16 cellular contexts compared by ENCODE assay signal in the genomic region with DNA sequence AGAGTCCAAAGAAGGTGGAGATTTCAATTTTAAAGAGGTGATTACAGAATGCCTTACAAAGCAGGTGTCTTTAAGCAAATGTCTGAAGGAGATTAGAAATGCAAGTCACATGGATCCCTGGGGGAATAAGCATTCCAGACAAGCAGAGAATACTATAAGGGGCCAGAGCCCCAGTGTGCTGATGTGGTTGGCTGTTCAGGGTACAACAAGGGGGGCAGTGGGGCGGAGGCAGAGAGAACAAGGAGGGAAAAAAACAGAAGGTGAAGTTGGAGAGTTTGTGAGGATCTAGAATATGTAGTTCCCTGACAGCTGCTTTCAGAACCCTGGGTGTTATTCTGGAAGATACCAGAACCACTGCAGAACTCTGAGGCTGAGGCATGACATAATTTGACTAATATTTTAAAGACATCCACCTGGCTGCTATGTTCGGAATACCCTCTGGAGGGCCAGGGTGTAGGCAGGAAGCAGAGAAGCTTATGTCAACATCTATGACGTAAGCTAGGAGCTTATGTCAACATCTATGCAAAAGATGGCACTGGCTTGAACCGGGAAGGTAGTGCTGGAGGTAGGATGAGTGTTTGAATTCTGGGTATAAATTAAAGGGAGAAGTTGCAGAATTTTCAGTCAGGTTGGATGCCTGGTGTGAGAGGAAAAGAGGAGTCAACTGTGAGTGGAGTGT.
DNase-seq lines count a peak whose midpoint lies in the region; ATAC-seq, FAIRE-seq and TF ChIP-seq lines count a peak whose summit lies in the region.
"Had no signal": no experiment of that assay in that cellular context is flagged by ENCODE, and none has a peak within 500 bp of the region (broad histone marks: within the 10 kb centered on the region; RNA-seq: fewer than 3 reads in every experiment).

No MANE protein-coding gene starts in this region.

- peaks cover 0 to 24% (median 11%) of the 10 kb centered on the region in 11 donors for H3K9me3 Mint-ChIP-seq in naive thymus-derived CD4-positive, alpha-beta T cell

- TF ChIP-seq POLR2A in H54 (IDR thresholded peaks at IDR 0.05; ENCODE audit: low read depth, low read length) (no peak), adrenal gland (IDR thresholded peaks at IDR 0.05) (no peak)

- TF ChIP-seq CTCF in C4-2B (conservative IDR thresholded peaks at IDR 0.05) (peak; percentile 33), epithelial cell of proximal tubule (conservative IDR thresholded peaks at IDR 0.05; ENCODE audit: low read depth, low read length) (peak; percentile 6), adrenal gland (IDR thresholded peaks at IDR 0.05) (no peak)

- H3K23ac ChIP-seq in neuronal stem cell (ENCODE audit: low read depth, low read length, poor library complexity): no peak overlapping the region

- no peaks in the 10 kb centered on the region for H3K27me3 ChIP-seq in adrenal gland
- peaks cover 0 to 2% (median 0%) of the 10 kb centered on the region in 3 experiments for H3K27me3 ChIP-seq in neuronal stem cell (ENCODE audit: control insufficient read depth in 3 of 3, insufficient read depth in 3 of 3, low read depth in 1 of 3, low read length in 3 of 3)
- H3K27me3 ChIP-seq in naive thymus-derived CD4-positive, alpha-beta T cell (ENCODE audit: control insufficient read depth in 2 of 2, insufficient read depth in 2 of 2, low read length in 2 of 2): no peaks in the 10 kb centered on the region
- H3K27me3 ChIP-seq: ascending aorta, BLaER1, left lung had no signal

- H3K18ac ChIP-seq in neuronal stem cell (ENCODE audit: low read length): no peak overlapping the region

- 75 to 82% (median 78%) methylated on average over 4 of the region's 4 CpGs for WGBS in adrenal gland, 4 donors
- WGBS in neuronal stem cell (ENCODE audit: extremely low coverage in 2 of 2, insufficient read length in 2 of 2, insufficient replicate concordance in 1 of 2), 2 donors: no CpG with 5 or more reads among the region's 4 CpGs

- H3K27ac ChIP-seq in C4-2B (no peak overlapping the region), adrenal gland (no peak overlapping the region), neuronal stem cell (replicated peaks; ENCODE audit: low read length) (no peak overlapping the region)
- no peak overlapping the region for H3K27ac ChIP-seq in naive thymus-derived CD4-positive, alpha-beta T cell (ENCODE audit: low read depth, low read length)
- H3K27ac ChIP-seq: ascending aorta, BLaER1, left lung, skin epidermis had no signal

- H3K4me3 ChIP-seq in epithelial cell of proximal tubule (ENCODE audit: low read depth, low read length): no peak overlapping the region
- H3K4me3 ChIP-seq in adrenal gland: no peak overlapping the region
- H3K4me3 ChIP-seq in neuronal stem cell (ENCODE audit: low read length in 2 of 2): no peak overlapping the region
- no peak overlapping the region for H3K4me3 ChIP-seq in naive thymus-derived CD4-positive, alpha-beta T cell (ENCODE audit: low read length)
- H3K4me3 ChIP-seq: ascending aorta, BLaER1, left lung, skin epidermis had no signal

- no peak overlapping the region for H2BK5ac ChIP-seq in neuronal stem cell (ENCODE audit: low read length)

- no peak overlapping the region for H2BK120ac ChIP-seq in neuronal stem cell (ENCODE audit: low read depth, low read length)

- H3K9me3 ChIP-seq in adrenal gland (replicated peaks in 1 of 3): peaks cover 0 to 3% (median 0%) of the 10 kb centered on the region in 3 donors
- H3K9me3 ChIP-seq in neuronal stem cell (replicated peaks in 1 of 2; ENCODE audit: control insufficient read depth in 2 of 2, insufficient read depth in 1 of 2, low read depth in 1 of 2, low read length in 2 of 2): peaks cover 2 to 5% of the 10 kb centered on the region in 2 donors
- H3K9me3 ChIP-seq in naive thymus-derived CD4-positive, alpha-beta T cell (ENCODE audit: control insufficient read depth in 2 of 3, low read length in 3 of 3): peaks cover 0 to 1% (median 0%) of the 10 kb centered on the region in 3 experiments

- H3K4me1 Mint-ChIP-seq in naive thymus-derived CD4-positive, alpha-beta T cell: no peaks in the 10 kb centered on the region
- H3K4me1 Mint-ChIP-seq: activated CD4-positive, alpha-beta T cell treated with anti-CD3 and anti-CD28 coated beads for 36 hours had no signal

- no peak overlapping the region for H3K4me3 Mint-ChIP-seq in naive thymus-derived CD4-positive, alpha-beta T cell
- H3K4me3 Mint-ChIP-seq: activated CD4-positive, alpha-beta T cell treated with anti-CD3 and anti-CD28 coated beads for 36 hours; T-helper 1 cell treated with Interleukin-12 subunit alpha and Interleukin-12 subunit beta and Interleukin-4 antibody, amounts not matched to agents 30 μg/mL and 1 μg/mL, for 36 hours had no signal

- H3K4me2 ChIP-seq in neuronal stem cell (ENCODE audit: insufficient read depth, low read length, poor library complexity, severe bottlenecking): no peak overlapping the region
- H3K4me2 ChIP-seq: BLaER1 had no signal

- H3K4me1 ChIP-seq in adrenal gland (replicated peaks in 1 of 2): no peaks in the 10 kb centered on the region
- H3K4me1 ChIP-seq in neuronal stem cell (ENCODE audit: control insufficient read depth in 2 of 2, insufficient read depth in 1 of 2, low read depth in 1 of 2, low read length in 2 of 2): peaks cover 1 to 20% of the 10 kb centered on the region in 2 donors
- H3K4me1 ChIP-seq in naive thymus-derived CD4-positive, alpha-beta T cell (ENCODE audit: control insufficient read depth in 2 of 2, insufficient read depth in 2 of 2, low read length in 2 of 2): no peaks in the 10 kb centered on the region
- H3K4me1 ChIP-seq: ascending aorta, left lung had no signal

- no peak overlapping the region for H2AFZ ChIP-seq in neuronal stem cell (ENCODE audit: low read length)

- H4K8ac ChIP-seq in neuronal stem cell (ENCODE audit: low read depth, low read length): no peak overlapping the region

- DNase-seq in H54 (ENCODE audit: insufficient read length, low spot score) (peak; percentile 3), NCI-H526 (lab: John Stamatoyannopoulos, UW) (peak; percentile 82 to 89), epithelial cell of proximal tubule (ENCODE audit: low read depth) (no peak), adrenal gland (no peak), neuronal stem cell (ENCODE audit: low spot score) (no peak)
- no peak for DNase-seq in naive thymus-derived CD4-positive, alpha-beta T cell
- DNase-seq: activated CD4-positive, alpha-beta T cell treated with anti-CD3 and anti-CD28 coated beads for 36 hours; effector CD8-positive, alpha-beta T cell; GF-D8; left lung had no signal

- no peak overlapping the region for H3K14ac ChIP-seq in neuronal stem cell (ENCODE audit: low read length)

- CTCF ChIA-PET in naive thymus-derived CD4-positive, alpha-beta T cell (lab: Charles Lee): no interaction called here

- POLR2A ChIA-PET in naive thymus-derived CD4-positive, alpha-beta T cell (lab: Charles Lee): no interaction called here

- no peak overlapping the region for H3K4ac ChIP-seq in neuronal stem cell (ENCODE audit: low read length)

- H4K91ac ChIP-seq in neuronal stem cell (ENCODE audit: low read depth, low read length, poor library complexity): no peak overlapping the region

- H3K27ac Mint-ChIP-seq in naive thymus-derived CD4-positive, alpha-beta T cell: no peak overlapping the region
- H3K27ac Mint-ChIP-seq: activated CD4-positive, alpha-beta T cell treated with anti-CD3 and anti-CD28 coated beads for 36 hours; T-helper 1 cell treated with Interleukin-12 subunit alpha and Interleukin-12 subunit beta and Interleukin-4 antibody, amounts not matched to agents 30 μg/mL and 1 μg/mL, for 36 hours had no signal

- no peak for ATAC-seq in GM21526 (IDR thresholded peaks at IDR 0.05; ENCODE audit: low FRiP score, unreplicated experiment)
- ATAC-seq in naive thymus-derived CD4-positive, alpha-beta T cell: no peak
- ATAC-seq: activated CD4-positive, alpha-beta T cell treated with anti-CD3 and anti-CD28 coated beads for 36 hours; left lung had no signal

- H3K79me1 ChIP-seq in neuronal stem cell (ENCODE audit: low read depth, low read length): no peaks in the 10 kb centered on the region

- peaks cover 0 to 24% (median 5%) of the 10 kb centered on the region in 5 donors for H3K36me3 Mint-ChIP-seq in naive thymus-derived CD4-positive, alpha-beta T cell

- H2BK15ac ChIP-seq in neuronal stem cell (ENCODE audit: low read length): no peak overlapping the region

- no peak overlapping the region for H2AK5ac ChIP-seq in neuronal stem cell (ENCODE audit: low read depth, low read length)

- intact Hi-C loops in adrenal gland (cut with DNase I): no loop called here
- intact Hi-C loops in naive thymus-derived CD4-positive, alpha-beta T cell (cut with micrococcal nuclease): no loop called here

- H2BK12ac ChIP-seq in neuronal stem cell (ENCODE audit: low read length): no peak overlapping the region

- H3K9ac ChIP-seq in neuronal stem cell (ENCODE audit: low read depth, low read length, poor library complexity): no peak overlapping the region
- H3K9ac ChIP-seq: BLaER1 had no signal

- FAIRE-seq in H54 (lab: Jason Lieb, UNC): no peak

- H3K27me3 Mint-ChIP-seq in naive thymus-derived CD4-positive, alpha-beta T cell: no peaks in the 10 kb centered on the region
- H3K27me3 Mint-ChIP-seq: activated CD4-positive, alpha-beta T cell treated with anti-CD3 and anti-CD28 coated beads for 36 hours had no signal

- no peaks in the 10 kb centered on the region for H3K36me3 ChIP-seq in adrenal gland (replicated peaks in 1 of 2)
- H3K36me3 ChIP-seq in neuronal stem cell (replicated peaks in 1 of 2; ENCODE audit: control insufficient read depth in 2 of 2, insufficient read depth in 2 of 2, low read length in 2 of 2): no peaks in the 10 kb centered on the region
- no peaks in the 10 kb centered on the region for H3K36me3 ChIP-seq in naive thymus-derived CD4-positive, alpha-beta T cell (ENCODE audit: control insufficient read depth in 2 of 3, insufficient read depth in 3 of 3, low read length in 3 of 3)
- H3K36me3 ChIP-seq: ascending aorta, BLaER1, left lung had no signal

Comparison
In these comparisons a context has a peak if more than half of its experiments do, and no peak if none do; other contexts are left out.
1. CTCF ChIP-seq: peak in C4-2B (single experiment) and epithelial cell of proximal tubule (single experiment); none in adrenal gland (0 of 6).
2. DNase-seq: peak in H54 (single experiment) and NCI-H526 (2 of 2); none in epithelial cell of proximal tubule (single experiment), adrenal gland (0 of 7), neuronal stem cell (single experiment) and naive thymus-derived CD4-positive, alpha-beta T cell (0 of 9).